Comparison of ENCODE assay signal across 22 cellular contexts in the genomic region with DNA sequence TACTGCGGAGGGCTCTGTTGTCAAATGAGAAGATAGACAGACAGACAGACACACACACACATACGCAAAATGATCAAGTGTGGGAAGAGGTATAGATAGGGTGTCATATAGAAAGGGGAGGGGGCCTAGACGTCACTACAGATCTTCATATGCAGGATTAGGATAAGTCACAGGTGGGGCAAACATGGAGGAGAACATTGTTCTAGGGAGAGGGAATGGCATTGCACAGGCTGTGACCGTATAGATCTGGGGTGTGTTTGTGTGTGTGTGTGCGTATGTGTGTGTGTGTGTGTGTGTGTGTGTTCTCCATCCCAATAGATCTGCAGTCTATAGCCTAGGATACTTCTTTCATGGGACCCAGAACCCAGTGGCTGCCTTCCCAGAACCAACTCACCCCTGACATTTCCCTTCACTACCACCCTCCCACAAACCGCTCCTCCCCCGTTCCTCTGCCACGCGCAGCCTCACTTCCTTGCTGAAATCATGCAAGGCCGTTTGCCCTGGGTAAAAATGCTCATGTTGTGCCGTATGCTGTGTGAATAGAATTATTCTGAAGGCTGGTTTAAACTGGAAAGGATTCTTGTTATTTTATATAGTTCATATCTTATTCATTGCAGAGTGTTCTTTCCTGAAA. TPM values are rescaled to one million over a fixed set of nuclear protein-coding genes. Genes with fewer than 3 reads are reported as not detected.
A peak's percentile ranks its signal among the peaks of the same experiment; 100 is the strongest.
DNase-seq lines count a peak whose midpoint lies in the region; TF ChIP-seq lines count a peak whose summit lies in the region.
"Had no signal": no experiment of that assay in that cellular context is flagged by ENCODE, and none has a peak within 500 bp of the region (broad histone marks: within the 10 kb centered on the region; RNA-seq: fewer than 3 reads in every experiment).

No MANE protein-coding gene starts in this region.

- H3K27ac ChIP-seq in ACC112 (ENCODE audit: low read depth, low read length), result peak overlapping the region; percentile 33
- no peak overlapping the region for H3K27ac ChIP-seq in colonic mucosa
- H3K27ac ChIP-seq: coronary artery, parathyroid adenoma had no signal

- no peaks in the 10 kb centered on the region for H3K9me3 ChIP-seq in Loucy (ENCODE audit: insufficient read depth, low read depth, low read length)
- H3K9me3 ChIP-seq in colonic mucosa, result no peaks in the 10 kb centered on the region

- H3K4me1 ChIP-seq in ACC112 (ENCODE audit: control insufficient read depth, insufficient read depth, low read length, unreplicated experiment) (peaks cover 20% of the 10 kb centered on the region), Loucy (ENCODE audit: insufficient read depth, low read length, poor library complexity, severe bottlenecking) (peaks cover 25% of the 10 kb centered on the region), colonic mucosa (no peaks in the 10 kb centered on the region)
- H3K4me1 ChIP-seq: parathyroid adenoma had no signal

- H2AFZ ChIP-seq in ACC112 (ENCODE audit: low read length, unreplicated experiment), result no peak overlapping the region
- 0 out of 2 replicates have a peak overlapping the region, but pooled peaks have one; percentile 7 for H2AFZ ChIP-seq in Loucy (ENCODE audit: low read length)
- H2AFZ ChIP-seq: parathyroid adenoma had no signal

- H3K36me3 ChIP-seq in ACC112 (ENCODE audit: insufficient read depth, low read length) (no peaks in the 10 kb centered on the region), Loucy (ENCODE audit: insufficient read depth, low read length) (no peaks in the 10 kb centered on the region), colonic mucosa (no peaks in the 10 kb centered on the region)

- intact Hi-C loops in colonic mucosa (cut with DNase I), result no loop called here

- no peaks in the 10 kb centered on the region for H3K9me2 ChIP-seq in Loucy (replicated peaks; ENCODE audit: low read depth, low read length)

- H3K27me3 ChIP-seq in ACC112 (ENCODE audit: insufficient read depth, low read length) (peaks cover 19% of the 10 kb centered on the region), Loucy (ENCODE audit: insufficient read depth, low read length, poor library complexity, severe bottlenecking) (no peaks in the 10 kb centered on the region), colonic mucosa (no peaks in the 10 kb centered on the region)

- H3K4me3 ChIP-seq in ACC112 (ENCODE audit: low read depth, low read length) (no peak overlapping the region), Loucy (ENCODE audit: low read length, poor library complexity, severe bottlenecking) (no peak overlapping the region), cardiac fibroblast (replicated peaks in 1 of 2; ENCODE audit: low read depth in 2 of 2, low read length in 2 of 2) (no peak overlapping the region), colonic mucosa (no peak overlapping the region)
- H3K4me3 ChIP-seq: coronary artery had no signal

- H3K9ac ChIP-seq in Loucy (ENCODE audit: low read depth, low read length, poor library complexity, severe bottlenecking) (peak overlapping the region; percentile 33), colonic mucosa (ENCODE audit: low read depth in 2 of 2, low read length in 2 of 2) (no peak overlapping the region)
- H3K9ac ChIP-seq: parathyroid adenoma had no signal

- peak; percentile 10 to 16 for DNase-seq in cardiac fibroblast (ENCODE audit: low read depth in 2 of 2)
- peak; percentile 32 to 38 for DNase-seq in lung microvascular endothelial cell (ENCODE audit: low read depth in 2 of 2)
- DNase-seq in stimulated activated CD4-positive, alpha-beta T cell treated with anti-CD3 and anti-CD28 coated beads, Interleukin-15, amount 100 ng/mL, for 24 hours, result no peak
- no peak for DNase-seq in NCI-H226
- DNase-seq in colonic mucosa, result no peak
- DNase-seq in epidermal melanocyte (ENCODE audit: insufficient read length, low spot score), result no peak
- DNase-seq: activated CD4-positive, alpha-beta T cell treated with anti-CD3 and anti-CD28 coated beads for 4 hours; CD4-positive, CD25-positive, alpha-beta regulatory T cell; foreskin fibroblast; KG1; kidney glomerular epithelial cell; mesenchymal stem cell; NCI-H1105; NCI-H2029 treated with DMSO at 0.1 percent for 48 hours; NCI-H510A; NK-92 treated with Interleukin-12 subunit alpha and Interleukin-12 subunit beta, amount 100 ng/mL, for 24 hours had no signal

- no peaks in the 10 kb centered on the region for H3K79me2 ChIP-seq in ACC112 (ENCODE audit: control insufficient read depth, insufficient read depth, low read length, unreplicated experiment)
- H3K79me2 ChIP-seq in Loucy (ENCODE audit: insufficient read depth, low read length), result no peaks in the 10 kb centered on the region
- H3K79me2 ChIP-seq: parathyroid adenoma had no signal

- H3F3A ChIP-seq in Loucy (ENCODE audit: low read depth), result no peaks in the 10 kb centered on the region

- H3K4me2 ChIP-seq in Loucy (ENCODE audit: low read depth, low read length, poor library complexity, severe bottlenecking), result peak overlapping the region; percentile 22

- TF ChIP-seq CTCF in Loucy (conservative IDR thresholded peaks at IDR 0.05; ENCODE audit: low read length) (no peak), cardiac fibroblast (IDR thresholded peaks at IDR 0.05; ENCODE audit: low read depth, low read length) (no peak), colonic mucosa (IDR thresholded peaks at IDR 0.05) (no peak)

- no peaks in the 10 kb centered on the region for H4K20me1 ChIP-seq in Loucy (ENCODE audit: insufficient read depth, low read length, poor library complexity, severe bottlenecking)

RNA-seq across cellular contexts. Expression of a gene that starts 50.5 kb away (rescaled TPM):
- not detected in 2 replicates for total RNA-seq in lung microvascular endothelial cell
- total RNA-seq in colonic mucosa, result not detected
- total RNA-seq: CD4-positive, CD25-positive, alpha-beta regulatory T cell; RPMI7951; temporal lobe had no signal

RNA-seq across cellular contexts. Expression of a gene that starts 57.3 kb away (rescaled TPM):
- total RNA-seq in lung microvascular endothelial cell (not detected in 2 replicates), colonic mucosa (1 to 10 TPM in 1 of 2 donors, under 1 TPM in 1; 0.82 to 4.9 TPM)
- total RNA-seq: CD4-positive, CD25-positive, alpha-beta regulatory T cell; RPMI7951 had no signal

Comparison
In these comparisons a context has a peak if more than half of its experiments do, and no peak if none do; other contexts are left out.
1. DNase-seq: peak in cardiac fibroblast (2 of 2) and lung microvascular endothelial cell (2 of 2); none in stimulated activated CD4-positive, alpha-beta T cell treated with anti-CD3 and anti-CD28 coated beads, Interleukin-15, amount 100 ng/mL, for 24 hours (single experiment), NCI-H226 (single experiment), colonic mucosa (single experiment) and epidermal melanocyte (single experiment).